Comparison of ENCODE assay signal across 13 cellular contexts in the genomic region with DNA sequence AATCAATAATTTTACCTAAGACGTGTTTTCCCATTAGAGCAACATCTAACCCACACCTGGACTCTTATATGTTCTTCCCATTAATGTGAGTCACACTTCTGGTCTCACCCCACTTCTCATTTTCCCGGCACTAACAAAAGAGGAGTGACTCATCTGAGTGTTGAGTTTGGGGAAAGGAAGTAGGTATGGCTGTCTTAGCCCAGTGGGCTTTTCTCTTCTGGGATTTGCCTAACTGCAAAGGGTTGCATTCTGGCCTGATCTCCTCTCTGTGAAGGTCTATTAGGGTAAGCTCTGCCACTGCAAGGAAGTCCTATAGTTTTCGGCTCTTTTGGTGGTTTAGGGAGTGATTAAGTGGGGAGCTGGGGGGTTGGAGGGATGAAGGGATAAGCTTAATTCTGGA.
DNase-seq lines count a peak whose midpoint lies in the region; TF ChIP-seq lines count a peak whose summit lies in the region.
"Had no signal": no experiment of that assay in that cellular context is flagged by ENCODE, and none has a peak within 500 bp of the region (broad histone marks: within the 10 kb centered on the region; RNA-seq: fewer than 3 reads in every experiment).

No MANE protein-coding gene starts in this region.

- no peaks in the 10 kb centered on the region for H3K9me3 Mint-ChIP-seq in endodermal cell
- H3K9me3 Mint-ChIP-seq: activated naive CD4-positive, alpha-beta T cell treated with anti-CD3 and anti-CD28 coated beads, Interleukin-2, amount 50 U/mL, for 24 hours had no signal

- peaks cover 5% of the 10 kb centered on the region for H3K4me1 Mint-ChIP-seq in endodermal cell
- H3K4me1 Mint-ChIP-seq: activated naive CD4-positive, alpha-beta T cell treated with anti-CD3 and anti-CD28 coated beads, Interleukin-2, amount 50 U/mL, for 24 hours had no signal

- H3K4me1 ChIP-seq in esophagus squamous epithelium, result peaks cover 0 to 12% (median 9%) of the 10 kb centered on the region in 3 donors
- no peaks in the 10 kb centered on the region for H3K4me1 ChIP-seq in endodermal cell (ENCODE audit: control insufficient read depth, insufficient read depth, low read length)
- H3K4me1 ChIP-seq: BE2C, psoas muscle had no signal

- H3K27ac ChIP-seq in esophagus squamous epithelium (peak overlapping the region in 3 of 4 donors; percentile 40 to 56 (median 43)), endodermal cell (ENCODE audit: low read depth, low read length) (no peak overlapping the region)
- H3K27ac ChIP-seq: psoas muscle, VCaP had no signal

- no peak for TF ChIP-seq POLR2A in esophagus squamous epithelium (IDR thresholded peaks at IDR 0.05)

- DNase-seq in SIG-M5 treated with dmso at 0.1 percent for 504 hours (lab: John Stamatoyannopoulos, UW; ENCODE audit: unreplicated experiment) (peak; percentile 33), SIG-M5 (lab: John Stamatoyannopoulos, UW) (no peak), NCI-H774 (lab: John Stamatoyannopoulos, UW) (peak; percentile 15), esophagus squamous epithelium (lab: John Stamatoyannopoulos, UW) (no peak), renal cortical epithelial cell (ENCODE audit: low read depth) (peak; percentile 92), head of caudate nucleus (no peak), endodermal cell (no peak)
- DNase-seq in central memory CD4-positive, alpha-beta T cell, result no peak
- DNase-seq: BE2C, KG1, psoas muscle had no signal

- H3K36me3 Mint-ChIP-seq in endodermal cell (ENCODE audit: low read depth), result no peaks in the 10 kb centered on the region
- H3K36me3 Mint-ChIP-seq: activated naive CD4-positive, alpha-beta T cell treated with anti-CD3 and anti-CD28 coated beads, Interleukin-2, amount 50 U/mL, for 24 hours had no signal

- no peaks in the 10 kb centered on the region for H3K27me3 ChIP-seq in esophagus squamous epithelium
- H3K27me3 ChIP-seq in endodermal cell (ENCODE audit: control insufficient read depth, insufficient read depth, low read length, poor library complexity, severe bottlenecking), result no peaks in the 10 kb centered on the region
- H3K27me3 ChIP-seq: BE2C had no signal

- no peak overlapping the region for H3K4me3 Mint-ChIP-seq in endodermal cell
- H3K4me3 Mint-ChIP-seq: activated naive CD4-positive, alpha-beta T cell treated with anti-CD3 and anti-CD28 coated beads, Interleukin-2, amount 50 U/mL, for 24 hours had no signal

- no peaks in the 10 kb centered on the region for H3K36me3 ChIP-seq in esophagus squamous epithelium
- H3K36me3 ChIP-seq in endodermal cell (ENCODE audit: control insufficient read depth, insufficient read depth, low read length), result no peaks in the 10 kb centered on the region
- H3K36me3 ChIP-seq: BE2C had no signal

- H3K4me3 ChIP-seq in esophagus squamous epithelium (no peak overlapping the region), endodermal cell (ENCODE audit: low read length) (no peak overlapping the region)
- H3K4me3 ChIP-seq: psoas muscle had no signal

- intact Hi-C loops in esophagus squamous epithelium (cut with DNase I) (no loop called here), head of caudate nucleus (cut with DNase I) (no loop called here)

- H3K27me3 Mint-ChIP-seq in endodermal cell (ENCODE audit: insufficient read depth), result no peaks in the 10 kb centered on the region
- H3K27me3 Mint-ChIP-seq: activated naive CD4-positive, alpha-beta T cell treated with anti-CD3 and anti-CD28 coated beads, Interleukin-2, amount 50 U/mL, for 24 hours had no signal

- H3K9me3 ChIP-seq in esophagus squamous epithelium, result no peaks in the 10 kb centered on the region
- H3K9me3 ChIP-seq in endodermal cell (ENCODE audit: control insufficient read depth, low read length), result no peaks in the 10 kb centered on the region
- H3K9me3 ChIP-seq: BE2C, psoas muscle had no signal

- H3K27ac Mint-ChIP-seq in endodermal cell, result no peak overlapping the region
- H3K27ac Mint-ChIP-seq: activated naive CD4-positive, alpha-beta T cell treated with anti-CD3 and anti-CD28 coated beads, Interleukin-2, amount 50 U/mL, for 24 hours had no signal

- H3K9ac ChIP-seq in endodermal cell (ENCODE audit: extremely low read depth, low read length, poor library complexity, severe bottlenecking), result no peak overlapping the region

- WGBS in esophagus squamous epithelium, 2 donors, result 22 to 38% methylated on average over 3 of the region's 3 CpGs
- WGBS in endodermal cell (ENCODE audit: insufficient coverage in 1 of 2, insufficient read length in 1 of 2), 2 experiments, result 90 to 91% methylated on average over 1 to 3 of the region's 3 CpGs

- TF ChIP-seq CTCF in esophagus squamous epithelium (IDR thresholded peaks at IDR 0.05) (no peak), endodermal cell (conservative IDR thresholded peaks at IDR 0.05) (no peak)

Comparison
In these comparisons a context has a peak if more than half of its experiments do, and no peak if none do; other contexts are left out.
1. DNase-seq: peak in SIG-M5 treated with dmso at 0.1 percent for 504 hours (single experiment), NCI-H774 (single experiment) and renal cortical epithelial cell (single experiment); none in SIG-M5 (single experiment), esophagus squamous epithelium (single experiment), central memory CD4-positive, alpha-beta T cell (single experiment), head of caudate nucleus (0 of 42) and endodermal cell (single experiment).